In genomic region chr2:171169839-171170238, GRCh38 we compare ENCODE assay signal across 38 cellular contexts.
"Had no signal": no experiment of that assay in that cellular context is flagged by ENCODE, and none has a peak within 500 bp of the region (broad histone marks: within the 10 kb centered on the region; RNA-seq: fewer than 3 reads in every experiment).

No MANE protein-coding gene starts in this region.

- H3K4me1 ChIP-seq: ascending aorta had no signal

- H3K9me3 Mint-ChIP-seq: activated CD4-positive, alpha-beta T cell treated with anti-CD3 and anti-CD28 coated beads, Interleukin-2, amount 10 ng/mL, durations not matched to agents 24 days and 14 days; activated naive CD4-positive, alpha-beta T cell treated with anti-CD3 and anti-CD28 coated beads, Interleukin-2, amount 50 U/mL, for 24 hours; activated T-helper 17 cell treated with anti-CD3 and anti-CD28 coated beads, Interleukin-2, amount 50 U/mL, for 72 hours had no signal

- H3K9me3 ChIP-seq: ascending aorta had no signal

- H3K27me3 ChIP-seq: ascending aorta, cardiac muscle cell had no signal

- H3K36me3 Mint-ChIP-seq: activated naive CD4-positive, alpha-beta T cell treated with anti-CD3 and anti-CD28 coated beads, Interleukin-2, amount 50 U/mL, for 24 hours; activated naive CD8-positive, alpha-beta T cell; brain had no signal

- H3K4me3 Mint-ChIP-seq: activated B cell treated with CpG ODN at 0.5 μM for 24 hours; activated CD4-positive, alpha-beta memory T cell treated with anti-CD3 and anti-CD28 coated beads for 36 hours; activated CD4-positive, alpha-beta T cell treated with anti-CD3 and anti-CD28 coated beads, Interleukin-2, amount 10 ng/mL, durations not matched to agents 24 days and 14 days; activated CD8-positive, alpha-beta T cell treated with anti-CD3 and anti-CD28 coated beads for 36 hours; activated naive CD4-positive, alpha-beta T cell treated with anti-CD3 and anti-CD28 coated beads, Interleukin-2, amount 10 ng/mL, durations not matched to agents 7 days and 5 days; activated naive CD4-positive, alpha-beta T cell treated with anti-CD3 and anti-CD28 coated beads, Interleukin-2, amount 50 U/mL, for 24 hours; activated naive CD8-positive, alpha-beta T cell; activated naive CD8-positive, alpha-beta T cell treated with anti-CD3 and anti-CD28 coated beads, Interleukin-2, amount 10 ng/mL, durations not matched to agents 7 days and 5 days; activated naive CD8-positive, alpha-beta T cell treated with anti-CD3 and anti-CD28 coated beads, Interleukin-2, amount 50 U/mL, for 24 hours; activated T-cell treated with anti-CD3 and anti-CD28 coated beads, Interleukin-2, amount 50 U/mL, for 4 hours; activated T-cell treated with anti-CD3 and anti-CD28 coated beads, Interleukin-2, amount 50 U/mL, for 72 hours; activated T-helper 1 cell treated with anti-CD3 and anti-CD28 coated beads, Interleukin-12 subunit alpha, Interleukin-12 subunit beta, Interleukin-2, Interleukin-4 antibody, amounts not matched to agents 30 ng/mL and 10 ng/mL and 1 ng/mL, durations not matched to agents 14 hours and 24 hours and 36 hours; activated T-helper 17 cell treated with anti-CD3 and anti-CD28 coated beads, Interleukin-2, amount 50 U/mL, for 72 hours; brain; central memory CD8-positive, alpha-beta T cell; T-helper 1 cell treated with Interleukin-12 subunit alpha and Interleukin-12 subunit beta and Interleukin-4 antibody, amounts not matched to agents 30 μg/mL and 1 μg/mL, for 36 hours; T-helper 2 cell treated with Interferon-gamma antibody and Interleukin-4, amounts not matched to agents 5 μg/mL and 100 μg/mL, for 36 hours had no signal

- ATAC-seq: activated CD8-positive, alpha-beta T cell treated with anti-CD3 and anti-CD28 coated beads for 36 hours; activated naive CD8-positive, alpha-beta T cell treated with anti-CD3 and anti-CD28 coated beads, Interleukin-2, amount 50 U/mL, for 24 hours; activated T-cell treated with anti-CD3 and anti-CD28 coated beads, Interleukin-2, amount 50 U/mL, for 4 hours; activated T-cell treated with anti-CD3 and anti-CD28 coated beads, Interleukin-2, amount 50 U/mL, for 72 hours; activated T-helper 17 cell treated with anti-CD3 and anti-CD28 coated beads, Interleukin-2, amount 50 U/mL, for 72 hours had no signal

- H3K4me1 Mint-ChIP-seq: activated B cell treated with CpG ODN at 0.5 μM for 24 hours; activated naive CD4-positive, alpha-beta T cell treated with anti-CD3 and anti-CD28 coated beads, Interleukin-2, amount 50 U/mL, for 24 hours; brain; central memory CD8-positive, alpha-beta T cell had no signal

- DNase-seq: activated B cell treated with CpG ODN at 0.5 μM for 24 hours; activated CD4-positive, alpha-beta memory T cell treated with anti-CD3 and anti-CD28 coated beads for 36 hours; activated CD4-positive, alpha-beta T cell treated with anti-CD3 and anti-CD28 coated beads for 4 hours; activated CD4-positive, alpha-beta T cell treated with anti-CD3 and anti-CD28 coated beads, Interleukin-2, amount 10 ng/mL, durations not matched to agents 24 days and 14 days; activated CD4-positive, alpha-beta T cell treated with anti-CD3 and anti-CD28 coated beads, Interleukin-2, amount 50 U/mL, for 1 hour; activated CD4-positive, alpha-beta T cell treated with anti-CD3 and anti-CD28 coated beads, Interleukin-2, amount 50 U/mL, for 4 hours; activated CD4-positive, CD25-positive, alpha-beta regulatory T cell treated with anti-CD3 and anti-CD28 coated beads, Interleukin-2, amount 50 U/mL, for 72 hours; activated CD8-positive, alpha-beta memory T cell treated with anti-CD3 and anti-CD28 coated beads, Interleukin-2, amount 50 U/mL, for 4 hours; activated CD8-positive, alpha-beta T cell treated with anti-CD3 and anti-CD28 coated beads for 36 hours; activated effector memory CD4-positive, alpha-beta T cell treated with anti-CD3 and anti-CD28 coated beads, Interleukin-2, amount 50 U/mL, for 16 hours; activated gamma-delta T cell treated with Interleukin-2 at 50 U/mL for 16 hours; activated naive CD4-positive, alpha-beta T cell treated with anti-CD3 and anti-CD28 coated beads, Interleukin-2, amount 10 ng/mL, durations not matched to agents 7 days and 5 days; activated naive CD4-positive, alpha-beta T cell treated with Interleukin-2 at 50 U/mL for 16 hours; activated naive CD8-positive, alpha-beta T cell treated with anti-CD3 and anti-CD28 coated beads, Interleukin-2, amount 10 ng/mL, durations not matched to agents 7 days and 5 days; activated naive CD8-positive, alpha-beta T cell treated with anti-CD3 and anti-CD28 coated beads, Interleukin-2, amount 50 U/mL, for 24 hours; activated T-cell treated with anti-CD3 and anti-CD28 coated beads for 4 hours; activated T-cell treated with anti-CD3 and anti-CD28 coated beads, Interleukin-2, amount 50 U/mL, for 1 hour; activated T-cell treated with anti-CD3 and anti-CD28 coated beads, Interleukin-2, amount 50 U/mL, for 4 hours; activated T-cell treated with anti-CD3 and anti-CD28 coated beads, Interleukin-2, amount 50 U/mL, for 72 hours; amygdala; anterior cingulate cortex; caudate nucleus; cerebellar nuclear complex; T-helper 1 cell; T-helper 2 cell; T-helper 9 cell had no signal

- H3K27ac Mint-ChIP-seq: activated B cell treated with CpG ODN at 0.5 μM for 24 hours; activated CD4-positive, alpha-beta memory T cell treated with anti-CD3 and anti-CD28 coated beads for 36 hours; activated CD4-positive, alpha-beta T cell treated with anti-CD3 and anti-CD28 coated beads, Interleukin-2, amount 10 ng/mL, durations not matched to agents 24 days and 14 days; activated CD8-positive, alpha-beta T cell treated with anti-CD3 and anti-CD28 coated beads for 36 hours; activated naive CD4-positive, alpha-beta T cell treated with anti-CD3 and anti-CD28 coated beads, Interleukin-2, amount 10 ng/mL, durations not matched to agents 7 days and 5 days; activated naive CD4-positive, alpha-beta T cell treated with anti-CD3 and anti-CD28 coated beads, Interleukin-2, amount 50 U/mL, for 24 hours; activated naive CD8-positive, alpha-beta T cell; activated naive CD8-positive, alpha-beta T cell treated with anti-CD3 and anti-CD28 coated beads, Interleukin-2, amount 10 ng/mL, durations not matched to agents 7 days and 5 days; activated naive CD8-positive, alpha-beta T cell treated with anti-CD3 and anti-CD28 coated beads, Interleukin-2, amount 50 U/mL, for 24 hours; activated T-cell treated with anti-CD3 and anti-CD28 coated beads, Interleukin-2, amount 50 U/mL, for 72 hours; activated T-helper 1 cell treated with anti-CD3 and anti-CD28 coated beads, Interleukin-12 subunit alpha, Interleukin-12 subunit beta, Interleukin-2, Interleukin-4 antibody, amounts not matched to agents 30 ng/mL and 10 ng/mL and 1 ng/mL, durations not matched to agents 14 hours and 24 hours and 36 hours; activated T-helper 17 cell treated with anti-CD3 and anti-CD28 coated beads, Interleukin-2, amount 50 U/mL, for 72 hours; brain; T-helper 1 cell treated with Interleukin-12 subunit alpha and Interleukin-12 subunit beta and Interleukin-4 antibody, amounts not matched to agents 30 μg/mL and 1 μg/mL, for 36 hours; T-helper 2 cell treated with Interferon-gamma antibody and Interleukin-4, amounts not matched to agents 5 μg/mL and 100 μg/mL, for 36 hours had no signal

- H3K4me3 ChIP-seq: ascending aorta, cardiac muscle cell had no signal

- H3K36me3 ChIP-seq: ascending aorta, cardiac muscle cell had no signal

- H3K27me3 Mint-ChIP-seq: activated B cell treated with CpG ODN at 0.5 μM for 24 hours; activated CD4-positive, alpha-beta memory T cell treated with anti-CD3 and anti-CD28 coated beads for 36 hours; activated naive CD4-positive, alpha-beta T cell treated with anti-CD3 and anti-CD28 coated beads, Interleukin-2, amount 50 U/mL, for 24 hours; activated naive CD8-positive, alpha-beta T cell; activated T-helper 17 cell treated with anti-CD3 and anti-CD28 coated beads, Interleukin-2, amount 50 U/mL, for 72 hours had no signal

- FAIRE-seq: bronchial epithelial cell had no signal

- H3K27ac ChIP-seq: ascending aorta, cardiac muscle cell, VCaP had no signal
